1 cellular context compared by ENCODE assay signal in the genomic region with DNA sequence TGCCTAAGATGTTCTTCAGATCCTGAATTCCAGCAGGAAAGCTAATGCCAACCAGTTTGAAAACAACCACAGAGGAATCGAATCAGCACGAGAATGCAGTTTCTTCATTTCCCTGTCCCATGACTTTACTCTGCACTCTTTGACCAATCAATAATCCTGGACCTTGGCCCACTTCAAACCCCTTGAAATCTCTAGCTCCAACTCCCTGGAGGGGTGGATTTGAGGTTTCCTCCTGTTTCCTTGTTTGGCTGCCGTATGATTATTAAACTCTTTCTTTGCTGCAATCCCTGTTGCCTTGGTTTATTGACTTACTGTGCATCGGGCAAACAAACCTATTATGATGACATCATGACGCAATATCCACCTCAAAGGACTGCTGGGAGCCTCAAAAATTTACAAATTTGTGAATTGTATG.
TF ChIP-seq lines count a peak whose summit lies in the region.

No MANE protein-coding gene starts in this region.

TF ChIP-seq in HepG2, 621 proteins besides CTCF, POLR2A, EP300 and RAD21 (continued from another document and continues in another):
- TF ChIP-seq, protein P1, sequence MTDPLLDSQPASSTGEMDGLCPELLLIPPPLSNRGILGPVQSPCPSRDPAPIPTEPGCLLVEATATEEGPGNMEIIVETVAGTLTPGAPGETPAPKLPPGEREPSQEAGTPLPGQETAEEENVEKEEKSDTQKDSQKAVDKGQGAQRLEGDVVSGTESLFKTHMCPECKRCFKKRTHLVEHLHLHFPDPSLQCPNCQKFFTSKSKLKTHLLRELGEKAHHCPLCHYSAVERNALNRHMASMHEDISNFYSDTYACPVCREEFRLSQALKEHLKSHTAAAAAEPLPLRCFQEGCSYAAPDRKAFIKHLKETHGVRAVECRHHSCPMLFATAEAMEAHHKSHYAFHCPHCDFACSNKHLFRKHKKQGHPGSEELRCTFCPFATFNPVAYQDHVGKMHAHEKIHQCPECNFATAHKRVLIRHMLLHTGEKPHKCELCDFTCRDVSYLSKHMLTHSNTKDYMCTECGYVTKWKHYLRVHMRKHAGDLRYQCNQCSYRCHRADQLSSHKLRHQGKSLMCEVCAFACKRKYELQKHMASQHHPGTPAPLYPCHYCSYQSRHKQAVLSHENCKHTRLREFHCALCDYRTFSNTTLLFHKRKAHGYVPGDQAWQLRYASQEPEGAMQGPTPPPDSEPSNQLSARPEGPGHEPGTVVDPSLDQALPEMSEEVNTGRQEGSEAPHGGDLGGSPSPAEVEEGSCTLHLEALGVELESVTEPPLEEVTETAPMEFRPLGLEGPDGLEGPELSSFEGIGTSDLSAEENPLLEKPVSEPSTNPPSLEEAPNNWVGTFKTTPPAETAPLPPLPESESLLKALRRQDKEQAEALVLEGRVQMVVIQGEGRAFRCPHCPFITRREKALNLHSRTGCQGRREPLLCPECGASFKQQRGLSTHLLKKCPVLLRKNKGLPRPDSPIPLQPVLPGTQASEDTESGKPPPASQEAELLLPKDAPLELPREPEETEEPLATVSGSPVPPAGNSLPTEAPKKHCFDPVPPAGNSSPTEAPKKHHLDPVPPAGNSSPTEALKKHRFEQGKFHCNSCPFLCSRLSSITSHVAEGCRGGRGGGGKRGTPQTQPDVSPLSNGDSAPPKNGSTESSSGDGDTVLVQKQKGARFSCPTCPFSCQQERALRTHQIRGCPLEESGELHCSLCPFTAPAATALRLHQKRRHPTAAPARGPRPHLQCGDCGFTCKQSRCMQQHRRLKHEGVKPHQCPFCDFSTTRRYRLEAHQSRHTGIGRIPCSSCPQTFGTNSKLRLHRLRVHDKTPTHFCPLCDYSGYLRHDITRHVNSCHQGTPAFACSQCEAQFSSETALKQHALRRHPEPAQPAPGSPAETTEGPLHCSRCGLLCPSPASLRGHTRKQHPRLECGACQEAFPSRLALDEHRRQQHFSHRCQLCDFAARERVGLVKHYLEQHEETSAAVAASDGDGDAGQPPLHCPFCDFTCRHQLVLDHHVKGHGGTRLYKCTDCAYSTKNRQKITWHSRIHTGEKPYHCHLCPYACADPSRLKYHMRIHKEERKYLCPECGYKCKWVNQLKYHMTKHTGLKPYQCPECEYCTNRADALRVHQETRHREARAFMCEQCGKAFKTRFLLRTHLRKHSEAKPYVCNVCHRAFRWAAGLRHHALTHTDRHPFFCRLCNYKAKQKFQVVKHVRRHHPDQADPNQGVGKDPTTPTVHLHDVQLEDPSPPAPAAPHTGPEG (CRISPR knock-in tag; IDR thresholded peaks at IDR 0.05) = no peak
- no peak for TF ChIP-seq HOXD1 (CRISPR knock-in tag; IDR thresholded peaks at IDR 0.05)
- TF ChIP-seq, protein P2, sequence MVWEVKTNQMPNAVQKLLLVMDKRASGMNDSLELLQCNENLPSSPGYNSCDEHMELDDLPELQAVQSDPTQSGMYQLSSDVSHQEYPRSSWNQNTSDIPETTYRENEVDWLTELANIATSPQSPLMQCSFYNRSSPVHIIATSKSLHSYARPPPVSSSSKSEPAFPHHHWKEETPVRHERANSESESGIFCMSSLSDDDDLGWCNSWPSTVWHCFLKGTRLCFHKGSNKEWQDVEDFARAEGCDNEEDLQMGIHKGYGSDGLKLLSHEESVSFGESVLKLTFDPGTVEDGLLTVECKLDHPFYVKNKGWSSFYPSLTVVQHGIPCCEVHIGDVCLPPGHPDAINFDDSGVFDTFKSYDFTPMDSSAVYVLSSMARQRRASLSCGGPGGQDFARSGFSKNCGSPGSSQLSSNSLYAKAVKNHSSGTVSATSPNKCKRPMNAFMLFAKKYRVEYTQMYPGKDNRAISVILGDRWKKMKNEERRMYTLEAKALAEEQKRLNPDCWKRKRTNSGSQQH (CRISPR knock-in tag; IDR thresholded peaks at IDR 0.05; ENCODE audit: low read depth) = peak; percentile 39; the same call in 1 of the 2 replicates
- no peak for TF ChIP-seq JUNB (CRISPR knock-in tag; IDR thresholded peaks at IDR 0.05; ENCODE audit: borderline replicate concordance)
- TF ChIP-seq AKAP8 (CRISPR knock-in tag; IDR thresholded peaks at IDR 0.05) = no peak
- no peak for TF ChIP-seq TOE1 (CRISPR knock-in tag; IDR thresholded peaks at IDR 0.05)
- TF ChIP-seq ZNF260 (CRISPR knock-in tag; IDR thresholded peaks at IDR 0.05; ENCODE audit: borderline replicate concordance, low read depth) = no peak
- no peak for TF ChIP-seq ZNF678 (CRISPR knock-in tag; IDR thresholded peaks at IDR 0.05)
- TF ChIP-seq SALL2 (CRISPR knock-in tag; IDR thresholded peaks at IDR 0.05) = no peak; the same call in 1 of the 2 replicates
- no peak for TF ChIP-seq ZNF136 (CRISPR knock-in tag; IDR thresholded peaks at IDR 0.05; ENCODE audit: low read depth)
- TF ChIP-seq, protein P3, sequence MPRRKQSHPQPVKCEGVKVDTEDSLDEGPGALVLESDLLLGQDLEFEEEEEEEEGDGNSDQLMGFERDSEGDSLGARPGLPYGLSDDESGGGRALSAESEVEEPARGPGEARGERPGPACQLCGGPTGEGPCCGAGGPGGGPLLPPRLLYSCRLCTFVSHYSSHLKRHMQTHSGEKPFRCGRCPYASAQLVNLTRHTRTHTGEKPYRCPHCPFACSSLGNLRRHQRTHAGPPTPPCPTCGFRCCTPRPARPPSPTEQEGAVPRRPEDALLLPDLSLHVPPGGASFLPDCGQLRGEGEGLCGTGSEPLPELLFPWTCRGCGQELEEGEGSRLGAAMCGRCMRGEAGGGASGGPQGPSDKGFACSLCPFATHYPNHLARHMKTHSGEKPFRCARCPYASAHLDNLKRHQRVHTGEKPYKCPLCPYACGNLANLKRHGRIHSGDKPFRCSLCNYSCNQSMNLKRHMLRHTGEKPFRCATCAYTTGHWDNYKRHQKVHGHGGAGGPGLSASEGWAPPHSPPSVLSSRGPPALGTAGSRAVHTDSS (CRISPR knock-in tag; conservative IDR thresholded peaks at IDR 0.05) = no peak
- TF ChIP-seq DZIP1 (CRISPR knock-in tag; IDR thresholded peaks at IDR 0.05) = no peak
- TF ChIP-seq ZSCAN29 (CRISPR knock-in tag; conservative IDR thresholded peaks at IDR 0.05) = no peak
- no peak for TF ChIP-seq ZBTB10 (CRISPR knock-in tag; IDR thresholded peaks at IDR 0.05; ENCODE audit: borderline replicate concordance)
- TF ChIP-seq KDM5A (IDR thresholded peaks at IDR 0.05; ENCODE audit: borderline replicate concordance, low read length) = no peak
- TF ChIP-seq ZNF329 (CRISPR knock-in tag; IDR thresholded peaks at IDR 0.05; ENCODE audit: low read depth) = no peak
- no peak for TF ChIP-seq CREBL2 (CRISPR knock-in tag; IDR thresholded peaks at IDR 0.05; ENCODE audit: borderline replicate concordance)
- TF ChIP-seq, protein P4, sequence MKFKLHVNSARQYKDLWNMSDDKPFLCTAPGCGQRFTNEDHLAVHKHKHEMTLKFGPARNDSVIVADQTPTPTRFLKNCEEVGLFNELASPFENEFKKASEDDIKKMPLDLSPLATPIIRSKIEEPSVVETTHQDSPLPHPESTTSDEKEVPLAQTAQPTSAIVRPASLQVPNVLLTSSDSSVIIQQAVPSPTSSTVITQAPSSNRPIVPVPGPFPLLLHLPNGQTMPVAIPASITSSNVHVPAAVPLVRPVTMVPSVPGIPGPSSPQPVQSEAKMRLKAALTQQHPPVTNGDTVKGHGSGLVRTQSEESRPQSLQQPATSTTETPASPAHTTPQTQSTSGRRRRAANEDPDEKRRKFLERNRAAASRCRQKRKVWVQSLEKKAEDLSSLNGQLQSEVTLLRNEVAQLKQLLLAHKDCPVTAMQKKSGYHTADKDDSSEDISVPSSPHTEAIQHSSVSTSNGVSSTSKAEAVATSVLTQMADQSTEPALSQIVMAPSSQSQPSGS (CRISPR knock-in tag; IDR thresholded peaks at IDR 0.05) = peak; percentile 87; the same call in 1 of the 2 replicates
- TF ChIP-seq, protein P5, sequence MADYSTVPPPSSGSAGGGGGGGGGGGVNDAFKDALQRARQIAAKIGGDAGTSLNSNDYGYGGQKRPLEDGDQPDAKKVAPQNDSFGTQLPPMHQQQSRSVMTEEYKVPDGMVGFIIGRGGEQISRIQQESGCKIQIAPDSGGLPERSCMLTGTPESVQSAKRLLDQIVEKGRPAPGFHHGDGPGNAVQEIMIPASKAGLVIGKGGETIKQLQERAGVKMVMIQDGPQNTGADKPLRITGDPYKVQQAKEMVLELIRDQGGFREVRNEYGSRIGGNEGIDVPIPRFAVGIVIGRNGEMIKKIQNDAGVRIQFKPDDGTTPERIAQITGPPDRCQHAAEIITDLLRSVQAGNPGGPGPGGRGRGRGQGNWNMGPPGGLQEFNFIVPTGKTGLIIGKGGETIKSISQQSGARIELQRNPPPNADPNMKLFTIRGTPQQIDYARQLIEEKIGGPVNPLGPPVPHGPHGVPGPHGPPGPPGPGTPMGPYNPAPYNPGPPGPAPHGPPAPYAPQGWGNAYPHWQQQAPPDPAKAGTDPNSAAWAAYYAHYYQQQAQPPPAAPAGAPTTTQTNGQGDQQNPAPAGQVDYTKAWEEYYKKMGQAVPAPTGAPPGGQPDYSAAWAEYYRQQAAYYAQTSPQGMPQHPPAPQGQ (CRISPR knock-in tag; IDR thresholded peaks at IDR 0.05; ENCODE audit: borderline replicate concordance) = no peak
- TF ChIP-seq THAP11 (CRISPR knock-in tag; IDR thresholded peaks at IDR 0.05) = peak; percentile 65
- TF ChIP-seq, protein P6, sequence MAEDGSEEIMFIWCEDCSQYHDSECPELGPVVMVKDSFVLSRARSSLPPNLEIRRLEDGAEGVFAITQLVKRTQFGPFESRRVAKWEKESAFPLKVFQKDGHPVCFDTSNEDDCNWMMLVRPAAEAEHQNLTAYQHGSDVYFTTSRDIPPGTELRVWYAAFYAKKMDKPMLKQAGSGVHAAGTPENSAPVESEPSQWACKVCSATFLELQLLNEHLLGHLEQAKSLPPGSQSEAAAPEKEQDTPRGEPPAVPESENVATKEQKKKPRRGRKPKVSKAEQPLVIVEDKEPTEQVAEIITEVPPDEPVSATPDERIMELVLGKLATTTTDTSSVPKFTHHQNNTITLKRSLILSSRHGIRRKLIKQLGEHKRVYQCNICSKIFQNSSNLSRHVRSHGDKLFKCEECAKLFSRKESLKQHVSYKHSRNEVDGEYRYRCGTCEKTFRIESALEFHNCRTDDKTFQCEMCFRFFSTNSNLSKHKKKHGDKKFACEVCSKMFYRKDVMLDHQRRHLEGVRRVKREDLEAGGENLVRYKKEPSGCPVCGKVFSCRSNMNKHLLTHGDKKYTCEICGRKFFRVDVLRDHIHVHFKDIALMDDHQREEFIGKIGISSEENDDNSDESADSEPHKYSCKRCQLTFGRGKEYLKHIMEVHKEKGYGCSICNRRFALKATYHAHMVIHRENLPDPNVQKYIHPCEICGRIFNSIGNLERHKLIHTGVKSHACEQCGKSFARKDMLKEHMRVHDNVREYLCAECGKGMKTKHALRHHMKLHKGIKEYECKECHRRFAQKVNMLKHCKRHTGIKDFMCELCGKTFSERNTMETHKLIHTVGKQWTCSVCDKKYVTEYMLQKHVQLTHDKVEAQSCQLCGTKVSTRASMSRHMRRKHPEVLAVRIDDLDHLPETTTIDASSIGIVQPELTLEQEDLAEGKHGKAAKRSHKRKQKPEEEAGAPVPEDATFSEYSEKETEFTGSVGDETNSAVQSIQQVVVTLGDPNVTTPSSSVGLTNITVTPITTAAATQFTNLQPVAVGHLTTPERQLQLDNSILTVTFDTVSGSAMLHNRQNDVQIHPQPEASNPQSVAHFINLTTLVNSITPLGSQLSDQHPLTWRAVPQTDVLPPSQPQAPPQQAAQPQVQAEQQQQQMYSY (CRISPR knock-in tag; IDR thresholded peaks at IDR 0.05) = no peak
